ENCODE assay signal across 24 cellular contexts in the genomic region with DNA sequence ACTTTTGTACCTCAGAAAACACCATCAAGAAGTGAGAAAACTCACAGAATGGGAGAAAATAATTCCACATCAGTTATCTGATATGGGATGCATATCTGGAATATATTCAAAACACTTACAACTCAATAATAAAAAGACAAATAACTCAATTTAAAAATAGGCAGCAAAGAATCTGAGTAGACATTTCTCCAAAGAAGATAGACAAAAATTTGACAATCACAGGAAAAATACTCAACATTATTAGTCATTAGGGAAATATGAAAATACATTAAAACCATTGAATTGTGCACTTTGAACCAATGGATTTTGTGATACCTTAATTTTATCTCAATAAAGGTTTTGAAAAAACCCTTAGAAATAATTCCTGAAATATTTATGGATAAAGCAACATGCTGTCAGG. TPM values are rescaled to one million over a fixed set of nuclear protein-coding genes. Genes with fewer than 3 reads are reported as not detected.
DNase-seq lines count a peak whose midpoint lies in the region; ATAC-seq and TF ChIP-seq lines count a peak whose summit lies in the region.
"Had no signal": no experiment of that assay in that cellular context is flagged by ENCODE, and none has a peak within 500 bp of the region (broad histone marks: within the 10 kb centered on the region; RNA-seq: fewer than 3 reads in every experiment).

No MANE protein-coding gene starts in this region.

- no peak overlapping the region for H3K4me2 ChIP-seq in PC-3 (ENCODE audit: low read length)
- H3K4me2 ChIP-seq: BLaER1 treated with 17β-estradiol and CSF1 and Interleukin-3, amounts not matched to agents 10 nM and 100 nM had no signal

- H3K4me3 Mint-ChIP-seq in osteocyte (ENCODE audit: unreplicated experiment): no peak overlapping the region
- H3K4me3 Mint-ChIP-seq in endothelial cell (ENCODE audit: unreplicated experiment): no peak overlapping the region
- H3K4me3 Mint-ChIP-seq: CD14-positive monocyte; CD4-positive, alpha-beta T cell; CD8-positive, alpha-beta memory T cell; HFFc6 had no signal

- POLR2A ChIA-PET in PC-3 (lab: Charles Lee; ENCODE audit: unreplicated experiment): no interaction called here

- H3K27ac ChIP-seq in ACC112 (ENCODE audit: low read depth, low read length) (no peak overlapping the region; the same call in 1 of the 2 replicates), PC-3 (ENCODE audit: low read length) (no peak overlapping the region), tibial nerve (no peak overlapping the region)
- H3K27ac ChIP-seq: BLaER1 treated with 17β-estradiol and CSF1 and Interleukin-3, amounts not matched to agents 10 nM and 100 nM had no signal

- H4K20me1 ChIP-seq in PC-3 (ENCODE audit: low read length): no peaks in the 10 kb centered on the region
- H4K20me1 ChIP-seq: BLaER1 treated with 17β-estradiol and CSF1 and Interleukin-3, amounts not matched to agents 10 nM and 100 nM had no signal

- H3K36me3 ChIP-seq in ACC112 (ENCODE audit: insufficient read depth, low read length) (no peaks in the 10 kb centered on the region), PC-3 (ENCODE audit: low read depth, low read length) (no peaks in the 10 kb centered on the region), tibial nerve (no peaks in the 10 kb centered on the region)
- H3K36me3 ChIP-seq: BE2C; BLaER1 treated with 17β-estradiol and CSF1 and Interleukin-3, amounts not matched to agents 10 nM and 100 nM; HAP-1 had no signal

- no peaks in the 10 kb centered on the region for H3K27me3 ChIP-seq in ACC112 (ENCODE audit: insufficient read depth, low read length)
- H3K27me3 ChIP-seq in PC-3 (ENCODE audit: low read length): no peaks in the 10 kb centered on the region
- no peaks in the 10 kb centered on the region for H3K27me3 ChIP-seq in tibial nerve
- H3K27me3 ChIP-seq: BE2C; BLaER1 treated with 17β-estradiol and CSF1 and Interleukin-3, amounts not matched to agents 10 nM and 100 nM had no signal

- BruUV-seq in PC-3 (replicated peaks; lab: Mats Ljungman, UMichigan): no TSS peak

- H3K36me3 Mint-ChIP-seq in osteocyte (ENCODE audit: unreplicated experiment) (no peaks in the 10 kb centered on the region), endothelial cell (ENCODE audit: low read depth, unreplicated experiment) (no peaks in the 10 kb centered on the region)
- H3K36me3 Mint-ChIP-seq: CD14-positive monocyte; CD8-positive, alpha-beta memory T cell had no signal

- no peak overlapping the region for H3K9ac ChIP-seq in PC-3 (ENCODE audit: low read length)
- H3K9ac ChIP-seq: BLaER1 treated with 17β-estradiol and CSF1 and Interleukin-3, amounts not matched to agents 10 nM and 100 nM had no signal

- H2AFZ ChIP-seq in ACC112 (ENCODE audit: low read length, unreplicated experiment) (no peak overlapping the region), PC-3 (ENCODE audit: low read length) (no peak overlapping the region)

- no peak for TF ChIP-seq EP300 in tibial nerve (IDR thresholded peaks at IDR 0.05)

- H3K9me3 ChIP-seq in PC-3 (ENCODE audit: low read length): no peaks in the 10 kb centered on the region
- peaks cover 0 to 14% (median 0%) of the 10 kb centered on the region in 4 donors for H3K9me3 ChIP-seq in tibial nerve
- H3K9me3 ChIP-seq: BE2C had no signal

- intact Hi-C loops in PC-3 (cut with micrococcal nuclease): no loop called here

- H3K4me3 ChIP-seq in ACC112 (ENCODE audit: low read depth, low read length) (peak overlapping the region; percentile 23; the same call in 1 of the 2 replicates), PC-3 (ENCODE audit: low read length) (no peak overlapping the region), tibial nerve (no peak overlapping the region)
- H3K4me3 ChIP-seq: BLaER1 treated with 17β-estradiol and CSF1 and Interleukin-3, amounts not matched to agents 10 nM and 100 nM; GM12878; HAP-1 had no signal

- TF ChIP-seq CTCF in PC-3 (conservative IDR thresholded peaks at IDR 0.05; ENCODE audit: low read depth, low read length): no peak
- no peak for TF ChIP-seq CTCF in osteocyte (IDR thresholded peaks at IDR 0.05)
- no peak for TF ChIP-seq CTCF in endothelial cell (IDR thresholded peaks at IDR 0.05; ENCODE audit: unreplicated experiment)
- no peak for TF ChIP-seq CTCF in tibial nerve (IDR thresholded peaks at IDR 0.05)

- H3K27ac Mint-ChIP-seq in osteocyte (ENCODE audit: unreplicated experiment) (peak overlapping the region; percentile 20), endothelial cell (ENCODE audit: unreplicated experiment) (no peak overlapping the region)
- H3K27ac Mint-ChIP-seq: CD14-positive monocyte; CD4-positive, alpha-beta T cell; CD8-positive, alpha-beta memory T cell; HFFc6 had no signal

- H3K9me3 Mint-ChIP-seq in osteocyte (ENCODE audit: unreplicated experiment) (peaks cover 6% of the 10 kb centered on the region), endothelial cell (ENCODE audit: unreplicated experiment) (peaks cover 7% of the 10 kb centered on the region)

- H3K79me2 ChIP-seq in ACC112 (ENCODE audit: control insufficient read depth, insufficient read depth, low read length, unreplicated experiment): no peaks in the 10 kb centered on the region
- no peaks in the 10 kb centered on the region for H3K79me2 ChIP-seq in PC-3 (ENCODE audit: low read length)

- 0 out of 2 replicates have a peak, but pooled peaks cover 5% of the 10 kb centered on the region for H3K9me2 ChIP-seq in PC-3 (replicated peaks; ENCODE audit: low read length)

- no peaks in the 10 kb centered on the region for H3K27me3 Mint-ChIP-seq in osteocyte (ENCODE audit: unreplicated experiment)
- no peaks in the 10 kb centered on the region for H3K27me3 Mint-ChIP-seq in endothelial cell (ENCODE audit: unreplicated experiment)

- peaks cover 6% of the 10 kb centered on the region for H3K4me1 Mint-ChIP-seq in osteocyte (ENCODE audit: unreplicated experiment)
- H3K4me1 Mint-ChIP-seq in endothelial cell (ENCODE audit: unreplicated experiment): no peaks in the 10 kb centered on the region
- H3K4me1 Mint-ChIP-seq: CD14-positive monocyte; CD8-positive, alpha-beta memory T cell had no signal

- ATAC-seq in PC-3: no peak
- no peak for ATAC-seq in HG03571 (IDR thresholded peaks at IDR 0.05; ENCODE audit: unreplicated experiment)
- no peak for ATAC-seq in HG03469 (IDR thresholded peaks at IDR 0.05; ENCODE audit: unreplicated experiment)
- ATAC-seq: GM12878 had no signal

- peaks cover 22% of the 10 kb centered on the region for H3K4me1 ChIP-seq in ACC112 (ENCODE audit: control insufficient read depth, insufficient read depth, low read length, unreplicated experiment)
- no peaks in the 10 kb centered on the region for H3K4me1 ChIP-seq in PC-3 (ENCODE audit: insufficient read depth, low read length)
- H3K4me1 ChIP-seq in tibial nerve: no peaks in the 10 kb centered on the region
- H3K4me1 ChIP-seq: BE2C, HAP-1 had no signal

- peak; percentile 57 for DNase-seq in EH (ENCODE audit: low read depth)
- DNase-seq in PC-3: peak; percentile 7
- no peak for DNase-seq in osteocyte (ENCODE audit: extremely low spot score, unreplicated experiment)
- DNase-seq in endothelial cell (ENCODE audit: low spot score): no peak
- DNase-seq in tibial nerve (ENCODE audit: low spot score in 2 of 2): no peak
- DNase-seq: AML-193; BE2C; Calu3; CD4-positive, alpha-beta T cell; CD8-positive, alpha-beta memory T cell; DMS53; DMS79 treated with DMSO at 0.1 percent for 48 hours; GDM1; GOT3; HFFc6 had no signal

- TF ChIP-seq POLR2A in tibial nerve (IDR thresholded peaks at IDR 0.05): no peak

- no peaks in the 10 kb centered on the region for H3F3A ChIP-seq in PC-3 (ENCODE audit: low read length, unreplicated experiment)

- CTCF ChIA-PET in PC-3 (lab: Charles Lee): no interaction called here

RNA-seq across cellular contexts. Expression of a gene that starts 36.9 kb away (rescaled TPM):
- total RNA-seq in PC-3 (2014; rRNA removed) (not detected in 2 replicates), osteocyte (not detected in 2 replicates), endothelial cell (ENCODE audit: unreplicated experiment) (not detected), tibial nerve (not detected)
- total RNA-seq: A172; A673; CD4-positive, alpha-beta T cell; GM12878 had no signal

Comparison
In these comparisons a context has a peak if more than half of its experiments do, and no peak if none do; other contexts are left out.
1. DNase-seq: peak in EH (single experiment) and PC-3 (single experiment); none in osteocyte (single experiment), endothelial cell (single experiment) and tibial nerve (0 of 2).